ENCODE assay signal across 19 cellular contexts in the genomic region with DNA sequence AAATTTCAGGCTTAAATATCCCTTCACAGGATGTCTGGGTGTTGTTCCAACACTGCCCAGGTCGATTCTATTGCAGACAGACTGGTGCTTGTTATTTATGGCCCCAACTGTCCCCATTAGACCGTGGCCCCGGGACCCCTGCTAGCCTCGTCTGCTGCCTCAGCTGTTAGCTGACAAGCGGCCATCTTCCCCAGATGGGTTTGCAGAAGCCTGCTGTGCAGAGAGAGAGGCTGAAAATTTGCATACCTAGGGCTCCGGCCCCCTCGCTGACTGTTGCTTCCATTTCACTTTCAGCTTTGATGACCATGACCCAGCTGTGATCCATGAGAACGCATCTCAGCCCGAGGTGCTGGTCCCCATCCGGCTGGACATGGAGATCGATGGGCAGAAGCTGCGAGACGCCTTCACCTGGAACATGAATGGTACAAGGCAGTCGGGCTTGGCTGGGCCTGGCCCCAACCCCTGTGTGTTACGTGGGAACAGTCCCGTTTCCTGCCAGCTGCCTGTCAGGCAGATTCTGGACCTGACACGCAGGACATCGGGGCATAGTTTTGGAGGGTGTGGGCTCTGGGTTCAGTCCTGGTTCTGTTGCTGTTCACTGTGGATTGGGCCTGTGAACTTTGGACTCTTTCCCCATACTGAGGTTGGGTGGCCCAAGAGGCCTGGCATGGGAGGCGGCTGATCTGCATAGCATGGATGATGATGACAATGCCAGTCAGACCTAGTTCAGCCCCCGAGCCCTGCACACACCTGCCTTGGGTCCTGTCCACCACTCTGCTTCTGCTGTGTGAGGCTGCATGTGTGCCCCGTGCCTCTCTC. TPM values are rescaled to one million over a fixed set of nuclear protein-coding genes. Genes with fewer than 3 reads are reported as not detected.
DNase-seq lines count a peak whose midpoint lies in the region; ATAC-seq, FAIRE-seq and TF ChIP-seq lines count a peak whose summit lies in the region.
"Had no signal": no experiment of that assay in that cellular context is flagged by ENCODE, and none has a peak within 500 bp of the region (broad histone marks: within the 10 kb centered on the region; RNA-seq: fewer than 3 reads in every experiment).

No MANE protein-coding gene starts in this region.

- SMC1A ChIA-PET in GM12878 (lab: Charles Lee; ENCODE audit: uncharacterized antibody, unreplicated experiment) = interaction anchor here (1.0 to 1.7 kb wide), 3 partner anchors 17 to 32 kb away, joined by 3 to 5 read pairs (median 3); a partner anchor contains a TSS

- no TSS peak for BruUV-seq in GM12878 (replicated peaks; lab: Mats Ljungman, UMichigan)

- DNase-seq in GM06990 (ENCODE audit: extremely low read depth, insufficient read length) (peak; percentile 61), H7 (peak; percentile 37), GM12878 (ENCODE audit: low read depth, low spot score) (no peak), mucosa of descending colon (peak in 1 of 3 donors; percentile 50), Ammon's horn (ENCODE audit: low spot score) (no peak), SW480 (ENCODE audit: low spot score) (no peak), frontal cortex (ENCODE audit: low spot score in 2 of 2) (no peak), uterus (no peak)
- DNase-seq: activated CD8-positive, alpha-beta T cell treated with anti-CD3 and anti-CD28 coated beads for 36 hours; CD4-positive, alpha-beta memory T cell; effector memory CD8-positive, alpha-beta T cell; left ventricle myocardium superior; naive thymus-derived CD4-positive, alpha-beta T cell; NCI-H2107; NCI-H774; SW 1271; WERI-Rb-1 had no signal

- TF ChIP-seq CTCF in GM06990 (IDR thresholded peaks at IDR 0.05; ENCODE audit: insufficient read depth, low read length, poor library complexity, severe bottlenecking) (no peak), GM12878 (IDR thresholded peaks at IDR 0.05 in 2 of 3, conservative IDR thresholded peaks at IDR 0.05 in 1 of 3; ENCODE audit: control insufficient read depth in 2 of 3, extremely low read depth in 1 of 3, insufficient read depth in 1 of 3, low read depth in 3 of 3, low read length in 3 of 3) (no peak), mucosa of descending colon (IDR thresholded peaks at IDR 0.05) (no peak), uterus (IDR thresholded peaks at IDR 0.05) (no peak)

- H3K9me3 ChIP-seq in GM12878 (replicated peaks; ENCODE audit: control insufficient read depth, insufficient read depth, low read length) (no peaks in the 10 kb centered on the region), mucosa of descending colon (no peaks in the 10 kb centered on the region), uterus (no peaks in the 10 kb centered on the region)

- FAIRE-seq in GM12878 (lab: Jason Lieb, UNC) (peak; percentile 7), frontal cortex (lab: Jason Lieb, UNC) (no peak)

- peaks cover 14% of the 10 kb centered on the region for H3K36me3 ChIP-seq in GM06990 (ENCODE audit: control insufficient read depth, insufficient read depth, low read length)
- peaks cover 44% of the 10 kb centered on the region for H3K36me3 ChIP-seq in H7 (replicated peaks; ENCODE audit: control insufficient read depth, insufficient read depth, low read length)
- H3K36me3 ChIP-seq in GM12878 (ENCODE audit: control insufficient read depth in 2 of 2, insufficient read depth in 2 of 2, low read length in 1 of 2) = peaks cover 16 to 28% of the 10 kb centered on the region in 2 experiments
- H3K36me3 ChIP-seq in mucosa of descending colon (ENCODE audit: low read depth) = peaks cover 6% of the 10 kb centered on the region
- H3K36me3 ChIP-seq in uterus = no peaks in the 10 kb centered on the region

- peak; percentile 83 for TF ChIP-seq POLR2A in GM12878 (IDR thresholded peaks at IDR 0.05; ENCODE audit: low read depth, low read length)
- TF ChIP-seq POLR2A in uterus (IDR thresholded peaks at IDR 0.05) = no peak

- intact Hi-C loops in GM12878 (cut with micrococcal nuclease; ENCODE audit: unreplicated experiment) = no loop called here
- intact Hi-C loops in mucosa of descending colon (cut with DNase I, micrococcal nuclease) = no loop called here
- intact Hi-C loops in uterus (cut with DNase I; ENCODE audit: low total_unique reads) = no loop called here

- no peak for TF ChIP-seq RAD21 in GM12878 (IDR thresholded peaks at IDR 0.05; ENCODE audit: insufficient read depth, low read depth, low read length)

- H3K4me3 ChIP-seq in GM06990 (replicated peaks; ENCODE audit: low read depth, low read length) = peak overlapping the region; percentile 60
- no peak overlapping the region for H3K4me3 ChIP-seq in H7 (ENCODE audit: insufficient read depth, low read depth, low read length)
- H3K4me3 ChIP-seq in GM12878 = peak overlapping the region; percentile 70
- H3K4me3 ChIP-seq in mucosa of descending colon = no peak overlapping the region
- H3K4me3 ChIP-seq in uterus = no peak overlapping the region
- H3K4me3 ChIP-seq: cardiac muscle cell had no signal

- peak overlapping the region; percentile 84 for H3K9ac ChIP-seq in GM12878 (ENCODE audit: control insufficient read depth, insufficient read depth, low read length)

- H2AFZ ChIP-seq in GM12878 (ENCODE audit: control insufficient read depth, low read depth, low read length) = peak overlapping the region; percentile 60

- RAD21 ChIA-PET in GM12878 (lab: Charles Lee; ENCODE audit: unreplicated experiment) = interaction anchor here (0.6 to 2.2 kb wide), 2 partner anchors 43 to 669 kb away, joined by 4 to 7 read pairs; no protein-coding TSS in a partner anchor

- peaks cover 38% of the 10 kb centered on the region for H3K79me2 ChIP-seq in GM12878 (ENCODE audit: control insufficient read depth, insufficient read depth, low read length)

- POLR2A ChIA-PET in GM12878 (lab: Charles Lee) = interaction anchor here (1.0 to 2.7 kb wide), 5 partner anchors 14 to 626 kb away, joined by 3 to 12 read pairs (median 4); a partner anchor contains a TSS

- H3K4me1 ChIP-seq in GM12878 (ENCODE audit: control insufficient read depth, insufficient read depth, low read length) (peaks cover 87% of the 10 kb centered on the region), mucosa of descending colon (ENCODE audit: low read depth) (no peaks in the 10 kb centered on the region), uterus (no peaks in the 10 kb centered on the region)

- WGBS in GM12878 (ENCODE audit: insufficient coverage, insufficient replicate concordance, low lambda C conversion rate, missing lambda C conversion rate) = 5% methylated on average over 21 of the region's 21 CpGs

- H3K27ac ChIP-seq in GM12878 (ENCODE audit: control insufficient read depth, insufficient read depth) (peak overlapping the region; percentile 91), uterus (no peak overlapping the region)
- H3K27ac ChIP-seq: cardiac muscle cell had no signal

- peak overlapping the region; percentile 100 for H3K4me2 ChIP-seq in GM12878 (ENCODE audit: control insufficient read depth, insufficient read depth)

- ATAC-seq in GM12878 = peak; percentile 29
- peak; percentile 30 for ATAC-seq in mucosa of descending colon
- ATAC-seq: activated CD8-positive, alpha-beta T cell treated with anti-CD3 and anti-CD28 coated beads for 36 hours; effector memory CD8-positive, alpha-beta T cell; left ventricle myocardium superior; naive thymus-derived CD4-positive, alpha-beta T cell; Panc1 had no signal

- CTCF ChIA-PET in GM12878 (lab: Yijun Ruan, JAX) = interaction anchor here (0.7 to 2.4 kb wide), 7 partner anchors 11 to 53 kb away, joined by 3 to 7 read pairs (median 4); a partner anchor contains a TSS

- in situ Hi-C loops in GM12878 (cut with MboI) = no loop called here

- no peaks in the 10 kb centered on the region for H3K27me3 ChIP-seq in GM06990 (replicated peaks; ENCODE audit: control insufficient read depth, insufficient read depth, low read length)
- no peaks in the 10 kb centered on the region for H3K27me3 ChIP-seq in H7 (ENCODE audit: control insufficient read depth, insufficient read depth, low read length)
- no peaks in the 10 kb centered on the region for H3K27me3 ChIP-seq in GM12878 (replicated peaks in 1 of 2; ENCODE audit: control insufficient read depth in 2 of 2, insufficient read depth in 2 of 2, low read length in 1 of 2)
- no peaks in the 10 kb centered on the region for H3K27me3 ChIP-seq in uterus
- H3K27me3 ChIP-seq: cardiac muscle cell had no signal

- no peak for TF ChIP-seq EP300 in GM12878 (IDR thresholded peaks at IDR 0.05; ENCODE audit: borderline replicate concordance in 1 of 2, control insufficient read depth in 1 of 2, low read depth in 2 of 2, low read length in 2 of 2)

- no peaks in the 10 kb centered on the region for H4K20me1 ChIP-seq in GM12878 (ENCODE audit: control insufficient read depth, insufficient read depth)

RNA-seq across cellular contexts. Expression of a gene that starts 16.4 kb away (rescaled TPM):
- total RNA-seq in H7 (2014; rRNA removed; shearing (Covaris generic)) = 79.1 and 86.5 TPM in 2 replicates
- 112 and 119 TPM in 2 replicates for total RNA-seq in GM12878 (2013; cell fraction: nucleolus; rRNA removed)
- total RNA-seq in GM12878 (2014; rRNA removed) (167 and 177 TPM in 2 replicates), GM12878 (2014; rRNA removed; fragmentation: Illumina TruSeq; extraction: Trizol) (108 and 112 TPM in 2 replicates), GM12878 (2021) (179 and 185 TPM in 2 replicates), mucosa of descending colon (10 to 100 TPM; 60.1 to 85.1 (median 69.3) TPM), frontal cortex (25.7 TPM), uterus (10 to 100 TPM; 39.1 to 64.4 (median 51.6) TPM)
- polyA plus RNA-seq in GM12878 (2011; ENCODE audit: low read depth) = 81.1 TPM
- polyA plus RNA-seq in GM12878 (2011; rRNA removed) (183 and 187 TPM in 2 replicates), GM12878 (2014; fragmentation: Illumina TruSeq; extraction: Trizol) (130 and 198 TPM in 2 replicates), GM12878 (2014; fragmentation: Nextera tagmentation; extraction: Ambion mirVana) (10 to 100 TPM in 1 of 2 experiments, 1 to 10 TPM in 1; 9.1 to 17.9 TPM), GM12878 (2014; rRNA removed) (215 and 239 TPM in 2 replicates), GM12878 (2016; fragmentation: Nextera tagmentation; extraction: Ambion mirVana) (100 to 1,000 TPM; 192 to 207 TPM)
- polyA plus RNA-seq in GM12878 (2011; cell fraction: cytosol; rRNA removed) = 136 and 163 TPM in 2 replicates
- 103 and 127 TPM in 2 replicates for polyA plus RNA-seq in GM12878 (2011; cell fraction: nucleus; rRNA removed)
- polyA plus RNA-seq in GM12878 (2012) = 150 and 176 TPM in 2 replicates
- polyA minus RNA-seq in GM12878 (2011; rRNA and poly(A)+ RNA removed) = 104 and 119 TPM in 2 replicates
- polyA minus RNA-seq in GM12878 (2011; cell fraction: cytosol; rRNA and poly(A)+ RNA removed) = 23.8 and 37.5 TPM in 2 replicates
- polyA minus RNA-seq in GM12878 (2011; cell fraction: nucleus; rRNA and poly(A)+ RNA removed) = 26.4 and 66.3 TPM in 2 replicates

RNA-seq across cellular contexts. Expression of a gene that starts 30.6 kb away (rescaled TPM):
- total RNA-seq in H7 (2014; rRNA removed; shearing (Covaris generic)) = 7.8 and 12.8 TPM in 2 replicates
- 2.0 and 2.7 TPM in 2 replicates for total RNA-seq in GM12878 (2013; cell fraction: nucleolus; rRNA removed)
- 0.60 and 1.0 TPM in 2 replicates for total RNA-seq in GM12878 (2014; rRNA removed)
- total RNA-seq in GM12878 (2014; rRNA removed; fragmentation: Illumina TruSeq; extraction: Trizol) = not detected in 2 replicates
- 0.41 and 0.48 TPM in 2 replicates for total RNA-seq in GM12878 (2021)
- 0.20 TPM for polyA plus RNA-seq in GM12878 (2011; ENCODE audit: low read depth)
- polyA plus RNA-seq in GM12878 (2011; rRNA removed) = 0.12 TPM in 1 of 2 replicates, not detected in the other
- polyA plus RNA-seq in GM12878 (2011; cell fraction: cytosol; rRNA removed) = 0.06 and 0.08 TPM in 2 replicates
- polyA plus RNA-seq in GM12878 (2011; cell fraction: nucleus; rRNA removed) = 0.16 and 0.44 TPM in 2 replicates
- polyA plus RNA-seq in GM12878 (2012) = 0.17 and 0.37 TPM in 2 replicates
- 0.03 TPM in 1 of 2 replicates, not detected in the other for polyA plus RNA-seq in GM12878 (2014; fragmentation: Illumina TruSeq; extraction: Trizol)
- under 1 TPM in 1 of 2 experiments, not detected in 1; 0.05 TPM for polyA plus RNA-seq in GM12878 (2014; fragmentation: Nextera tagmentation; extraction: Ambion mirVana)
- polyA plus RNA-seq in GM12878 (2014; rRNA removed) = 0.18 and 1.1 TPM in 2 replicates
- polyA plus RNA-seq in GM12878 (2016; fragmentation: Nextera tagmentation; extraction: Ambion mirVana) = under 1 TPM; 0.20 to 0.48 TPM
- polyA minus RNA-seq in GM12878 (2011; rRNA and poly(A)+ RNA removed) = 0.10 TPM in 1 of 2 replicates, not detected in the other
- not detected in 2 replicates for polyA minus RNA-seq in GM12878 (2011; cell fraction: cytosol; rRNA and poly(A)+ RNA removed)
- 0.19 TPM in 1 of 2 replicates, not detected in the other for polyA minus RNA-seq in GM12878 (2011; cell fraction: nucleus; rRNA and poly(A)+ RNA removed)
- total RNA-seq in mucosa of descending colon = 1 to 10 TPM; 2.0 to 6.3 (median 4.0) TPM
- 18.8 TPM for total RNA-seq in frontal cortex
- 10 to 100 TPM in 1 of 4 donors, 1 to 10 TPM in 2, not detected in 1; 7.6 to 35.8 (median 8.7) TPM for total RNA-seq in uterus

RNA-seq across cellular contexts. Expression of a gene that starts 35.4 kb away (rescaled TPM):
- total RNA-seq in H7 (2014; rRNA removed; shearing (Covaris generic)) = 55.6 and 60.9 TPM in 2 replicates
- total RNA-seq in GM12878 (2013; cell fraction: nucleolus; rRNA removed) = 4.8 and 18.2 TPM in 2 replicates
- total RNA-seq in GM12878 (2014; rRNA removed) = 78.0 and 104 TPM in 2 replicates
- total RNA-seq in GM12878 (2014; rRNA removed; fragmentation: Illumina TruSeq; extraction: Trizol) = 103 and 117 TPM in 2 replicates
- 237 and 241 TPM in 2 replicates for total RNA-seq in GM12878 (2021)
- polyA plus RNA-seq in GM12878 (2011; ENCODE audit: low read depth) = 141 TPM
- 23.9 and 34.4 TPM in 2 replicates for polyA plus RNA-seq in GM12878 (2011; rRNA removed)
- polyA plus RNA-seq in GM12878 (2011; cell fraction: cytosol; rRNA removed) = 103 and 111 TPM in 2 replicates
- polyA plus RNA-seq in GM12878 (2011; cell fraction: nucleus; rRNA removed) = 51.2 and 87.5 TPM in 2 replicates
- polyA plus RNA-seq in GM12878 (2012) = 181 and 188 TPM in 2 replicates
- 27.2 and 126 TPM in 2 replicates for polyA plus RNA-seq in GM12878 (2014; fragmentation: Illumina TruSeq; extraction: Trizol)
- polyA plus RNA-seq in GM12878 (2014; fragmentation: Nextera tagmentation; extraction: Ambion mirVana) = 100 to 1,000 TPM in 1 of 2 experiments, 10 to 100 TPM in 1; 13.2 to 216 TPM
- polyA plus RNA-seq in GM12878 (2014; rRNA removed) = 129 and 191 TPM in 2 replicates
- polyA plus RNA-seq in GM12878 (2016; fragmentation: Nextera tagmentation; extraction: Ambion mirVana) = 100 to 1,000 TPM; 135 to 202 TPM
- polyA minus RNA-seq in GM12878 (2011; rRNA and poly(A)+ RNA removed) = 36.1 and 61.2 TPM in 2 replicates
- polyA minus RNA-seq in GM12878 (2011; cell fraction: cytosol; rRNA and poly(A)+ RNA removed) = 56.9 and 67.5 TPM in 2 replicates
- polyA minus RNA-seq in GM12878 (2011; cell fraction: nucleus; rRNA and poly(A)+ RNA removed) = 6.9 and 7.4 TPM in 2 replicates
- 100 to 1,000 TPM; 279 to 464 (median 462) TPM for total RNA-seq in mucosa of descending colon
- total RNA-seq in frontal cortex = 5.3 TPM
- 10 to 100 TPM in 1 of 4 donors, under 1 TPM in 1, not detected in 2; 0.88 to 21.0 TPM for total RNA-seq in uterus

RNA-seq across cellular contexts. Expression of a gene that starts 35.6 kb away (rescaled TPM):
- 5.0 and 9.3 TPM in 2 replicates for total RNA-seq in H7 (2014; rRNA removed; shearing (Covaris generic))
- total RNA-seq in GM12878 (2013; cell fraction: nucleolus; rRNA removed) = 10.6 and 12.5 TPM in 2 replicates
- 14.6 and 21.0 TPM in 2 replicates for total RNA-seq in GM12878 (2014; rRNA removed)
- total RNA-seq in GM12878 (2014; rRNA removed; fragmentation: Illumina TruSeq; extraction: Trizol) = 8.7 and 9.4 TPM in 2 replicates
- 17.4 and 19.4 TPM in 2 replicates for total RNA-seq in GM12878 (2021)
- 9.4 TPM for polyA plus RNA-seq in GM12878 (2011; ENCODE audit: low read depth)
- polyA plus RNA-seq in GM12878 (2011; rRNA removed) = 2.1 and 5.2 TPM in 2 replicates
- 10.4 and 15.5 TPM in 2 replicates for polyA plus RNA-seq in GM12878 (2011; cell fraction: cytosol; rRNA removed)
- polyA plus RNA-seq in GM12878 (2011; cell fraction: nucleus; rRNA removed) = 29.8 and 30.3 TPM in 2 replicates
- polyA plus RNA-seq in GM12878 (2012) = 18.0 and 23.9 TPM in 2 replicates
- 2.3 and 7.4 TPM in 2 replicates for polyA plus RNA-seq in GM12878 (2014; fragmentation: Illumina TruSeq; extraction: Trizol)
- 1 to 10 TPM; 4.1 to 6.4 TPM for polyA plus RNA-seq in GM12878 (2014; fragmentation: Nextera tagmentation; extraction: Ambion mirVana)
- 28.1 and 29.7 TPM in 2 replicates for polyA plus RNA-seq in GM12878 (2014; rRNA removed)
- polyA plus RNA-seq in GM12878 (2016; fragmentation: Nextera tagmentation; extraction: Ambion mirVana) = 10 to 100 TPM; 49.1 to 52.4 TPM
- 1.8 and 4.4 TPM in 2 replicates for polyA minus RNA-seq in GM12878 (2011; rRNA and poly(A)+ RNA removed)
- polyA minus RNA-seq in GM12878 (2011; cell fraction: cytosol; rRNA and poly(A)+ RNA removed) = 1.1 and 1.6 TPM in 2 replicates
- polyA minus RNA-seq in GM12878 (2011; cell fraction: nucleus; rRNA and poly(A)+ RNA removed) = 3.3 and 4.9 TPM in 2 replicates
- total RNA-seq in mucosa of descending colon = 10 to 100 TPM in 1 of 3 donors, 1 to 10 TPM in 2; 4.4 to 18.8 (median 7.9) TPM
- total RNA-seq in frontal cortex = 0.82 TPM
- 1 to 10 TPM in 1 of 4 donors, under 1 TPM in 1, not detected in 2; 0.95 to 1.2 TPM for total RNA-seq in uterus
- polyA plus RNA-seq: naive thymus-derived CD4-positive, alpha-beta T cell had no signal

RNA-seq across cellular contexts. Expression of a gene that starts 40.4 kb away (rescaled TPM):
- total RNA-seq in H7 (2014; rRNA removed; shearing (Covaris generic)) = 1.8 and 3.7 TPM in 2 replicates
- total RNA-seq in GM12878 (2013; cell fraction: nucleolus; rRNA removed) = 0.54 and 0.71 TPM in 2 replicates
- total RNA-seq in GM12878 (2014; rRNA removed) (0.16 and 0.40 TPM in 2 replicates), GM12878 (2014; rRNA removed; fragmentation: Illumina TruSeq; extraction: Trizol) (not detected in 2 replicates), GM12878 (2021) (0.40 TPM in 1 of 2 replicates, not detected in the other), mucosa of descending colon (under 1 TPM in 1 of 3 donors, not detected in 2; 0.44 TPM), frontal cortex (not detected), uterus (under 1 TPM in 2 of 4 donors, not detected in 2; 0.41 to 0.55 TPM)
- polyA plus RNA-seq in GM12878 (2011; ENCODE audit: low read depth) = 0.75 TPM
- polyA plus RNA-seq in GM12878 (2011; rRNA removed) (0.05 TPM in 1 of 2 replicates, not detected in the other), GM12878 (2014; fragmentation: Illumina TruSeq; extraction: Trizol) (0.11 and 0.12 TPM in 2 replicates), GM12878 (2014; fragmentation: Nextera tagmentation; extraction: Ambion mirVana) (under 1 TPM in 1 of 2 experiments, not detected in 1; 0.07 TPM), GM12878 (2014; rRNA removed) (0.04 and 0.47 TPM in 2 replicates), GM12878 (2016; fragmentation: Nextera tagmentation; extraction: Ambion mirVana) (under 1 TPM; 0.13 to 0.23 TPM)
- 0.07 and 0.13 TPM in 2 replicates for polyA plus RNA-seq in GM12878 (2011; cell fraction: cytosol; rRNA removed)
- 0.26 and 0.58 TPM in 2 replicates for polyA plus RNA-seq in GM12878 (2011; cell fraction: nucleus; rRNA removed)
- polyA plus RNA-seq in GM12878 (2012) = 1.1 TPM in 2 replicates
- 0.26 TPM in 1 of 2 replicates, not detected in the other for polyA minus RNA-seq in GM12878 (2011; rRNA and poly(A)+ RNA removed)
- not detected in 2 replicates for polyA minus RNA-seq in GM12878 (2011; cell fraction: cytosol; rRNA and poly(A)+ RNA removed)
- polyA minus RNA-seq in GM12878 (2011; cell fraction: nucleus; rRNA and poly(A)+ RNA removed) = not detected in 2 replicates
- total RNA-seq: cardiac muscle cell, left ventricle myocardium superior had no signal

Comparison
In these comparisons a context has a peak if more than half of its experiments do, and no peak if none do; other contexts are left out.
1. DNase-seq: peak in GM06990 (single experiment) and H7 (single experiment); none in GM12878 (single experiment), Ammon's horn (single experiment), SW480 (single experiment), frontal cortex (0 of 2) and uterus (0 of 2).
2. H3K4me3 ChIP-seq: peak in GM06990 (single experiment) and GM12878 (single experiment); none in H7 (single experiment), mucosa of descending colon (single experiment) and uterus (0 of 2).